In the genomic region with DNA sequence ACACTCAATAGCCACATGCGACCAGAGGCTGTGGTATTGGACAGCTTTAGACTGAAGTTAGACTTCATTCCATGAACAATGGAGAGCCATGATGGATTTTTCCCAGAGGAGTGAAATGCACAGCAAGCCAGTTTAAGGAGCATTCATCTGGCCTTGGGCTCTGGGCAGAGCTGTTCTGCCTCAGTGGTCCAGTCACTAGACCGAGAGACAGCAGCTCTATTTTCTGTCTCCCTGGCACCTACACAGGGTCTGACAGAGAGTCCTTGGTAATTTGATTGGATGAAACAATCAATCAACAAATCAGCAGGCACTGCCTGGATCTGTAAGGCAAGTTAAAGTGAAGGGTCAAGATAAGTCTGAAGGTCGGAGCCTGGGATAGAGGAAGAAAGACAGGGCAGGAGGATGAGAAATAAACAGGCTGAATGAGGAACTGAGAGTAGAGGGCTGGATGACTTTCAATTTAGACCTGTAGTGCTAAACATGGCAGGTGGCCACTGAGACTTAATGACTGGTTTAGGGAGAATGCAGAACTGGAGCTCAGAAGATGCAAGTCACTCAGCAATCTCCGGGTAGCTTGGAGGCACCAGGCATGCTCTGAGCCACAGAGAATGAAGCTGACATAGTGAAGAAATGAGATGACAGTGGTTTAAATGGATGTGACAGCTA, we compare ENCODE assay signal across 12 cellular contexts.
A peak's percentile ranks its signal among the peaks of the same experiment; 100 is the strongest.
DNase-seq lines count a peak whose midpoint lies in the region; ATAC-seq and TF ChIP-seq lines count a peak whose summit lies in the region.
"Had no signal": no experiment of that assay in that cellular context is flagged by ENCODE, and none has a peak within 500 bp of the region (broad histone marks: within the 10 kb centered on the region; RNA-seq: fewer than 3 reads in every experiment).

No MANE protein-coding gene starts in this region.

- H3K27me3 Mint-ChIP-seq in activated CD4-positive, alpha-beta T cell treated with anti-CD3 and anti-CD28 coated beads, Interleukin-2, amount 10 ng/mL, durations not matched to agents 24 days and 14 days, result peaks cover 18% of the 10 kb centered on the region

- intact Hi-C loops in activated CD4-positive, alpha-beta T cell treated with anti-CD3 and anti-CD28 coated beads, Interleukin-2, amount 10 ng/mL, durations not matched to agents 24 days and 14 days (cut with micrococcal nuclease), result no loop called here

- no peaks in the 10 kb centered on the region for H3K36me3 Mint-ChIP-seq in activated CD4-positive, alpha-beta T cell treated with anti-CD3 and anti-CD28 coated beads, Interleukin-2, amount 10 ng/mL, durations not matched to agents 24 days and 14 days (ENCODE audit: low read depth)
- H3K36me3 Mint-ChIP-seq: CD8-positive, alpha-beta T cell; WTC11 had no signal

- H3K9me3 Mint-ChIP-seq in activated CD4-positive, alpha-beta T cell treated with anti-CD3 and anti-CD28 coated beads, Interleukin-2, amount 10 ng/mL, durations not matched to agents 24 days and 14 days, result no peaks in the 10 kb centered on the region
- H3K9me3 Mint-ChIP-seq: CD8-positive, alpha-beta T cell had no signal

- H3K4me1 Mint-ChIP-seq in activated CD4-positive, alpha-beta T cell treated with anti-CD3 and anti-CD28 coated beads, Interleukin-2, amount 10 ng/mL, durations not matched to agents 24 days and 14 days, result peaks cover 12% of the 10 kb centered on the region

- ATAC-seq in GM21390 (IDR thresholded peaks at IDR 0.05; ENCODE audit: unreplicated experiment) (peak; percentile 96), HG03108 (IDR thresholded peaks at IDR 0.05; ENCODE audit: unreplicated experiment) (peak; percentile 95)
- ATAC-seq: CD8-positive, alpha-beta T cell; WTC11 had no signal

- in situ Hi-C loops in GM13977 (cut with MboI; ENCODE audit: low pct_unique_long_range_greater_than_20kb, low sequenced_read_pairs, unreplicated experiment), result no loop called here

- no peak for TF ChIP-seq CTCF in GM13977 (IDR thresholded peaks at IDR 0.05; ENCODE audit: extremely low read depth, insufficient read depth, missing control alignments)

- no peak overlapping the region for H3K4me3 Mint-ChIP-seq in activated CD4-positive, alpha-beta T cell treated with anti-CD3 and anti-CD28 coated beads, Interleukin-2, amount 10 ng/mL, durations not matched to agents 24 days and 14 days
- H3K4me3 Mint-ChIP-seq: CD8-positive, alpha-beta T cell; WTC11 had no signal

- DNase-seq in GM13977 (ENCODE audit: low spot score) (peak; percentile 58), SKM-1 (lab: John Stamatoyannopoulos, UW; ENCODE audit: unreplicated experiment) (peak; percentile 64), OCI-M1 (lab: John Stamatoyannopoulos, UW) (no peak), cerebellar nuclear complex (lab: John Stamatoyannopoulos, UW) (no peak), DMS114 treated with DMSO at 0.1 percent for 48 hours (lab: John Stamatoyannopoulos, UW; ENCODE audit: unreplicated experiment) (no peak)
- no peak for DNase-seq in activated CD4-positive, alpha-beta T cell treated with anti-CD3 and anti-CD28 coated beads, Interleukin-2, amount 10 ng/mL, durations not matched to agents 24 days and 14 days
- DNase-seq: CD8-positive, alpha-beta T cell; NCI-H2227 treated with DMSO at 0.1 percent for 48 hours; upper lobe of left lung had no signal

- no peak overlapping the region for H3K27ac Mint-ChIP-seq in activated CD4-positive, alpha-beta T cell treated with anti-CD3 and anti-CD28 coated beads, Interleukin-2, amount 10 ng/mL, durations not matched to agents 24 days and 14 days
- H3K27ac Mint-ChIP-seq: CD8-positive, alpha-beta T cell; WTC11 had no signal

Comparison
In these comparisons a context has a peak if more than half of its experiments do, and no peak if none do; other contexts are left out.
1. DNase-seq: peak in GM13977 (single experiment) and SKM-1 (single experiment); none in OCI-M1 (single experiment), cerebellar nuclear complex (0 of 2), activated CD4-positive, alpha-beta T cell treated with anti-CD3 and anti-CD28 coated beads, Interleukin-2, amount 10 ng/mL, durations not matched to agents 24 days and 14 days (single experiment) and DMS114 treated with DMSO at 0.1 percent for 48 hours (single experiment).